Comparison of ENCODE assay signal across 24 cellular contexts in genomic region chr21:32253215-32253641, GRCh38. TPM values are rescaled to one million over a fixed set of nuclear protein-coding genes. Genes with fewer than 3 reads are reported as not detected.
DNase-seq lines count a peak whose midpoint lies in the region; ATAC-seq and TF ChIP-seq lines count a peak whose summit lies in the region.
"Had no signal": no experiment of that assay in that cellular context is flagged by ENCODE, and none has a peak within 500 bp of the region (broad histone marks: within the 10 kb centered on the region; RNA-seq: fewer than 3 reads in every experiment).

No MANE protein-coding gene starts in this region.

- no peaks in the 10 kb centered on the region for H3K9me2 ChIP-seq in SK-N-SH

- H3K27me3 ChIP-seq in AG04450 (ENCODE audit: control insufficient read depth, insufficient read depth, low read length) (peaks cover 3% of the 10 kb centered on the region), SK-N-SH (ENCODE audit: insufficient read depth) (0 out of 2 replicates have a peak, but pooled peaks cover 4% of the 10 kb centered on the region)

- H2AFZ ChIP-seq in SK-N-SH (ENCODE audit: low read depth) = 0 out of 2 replicates have a peak overlapping the region, but pooled peaks have one; percentile 43

- peaks cover 20% of the 10 kb centered on the region for H3F3A ChIP-seq in SK-N-SH (replicated peaks; ENCODE audit: insufficient read depth)

- H3K36me3 Mint-ChIP-seq in mesothelial cell of epicardium = no peaks in the 10 kb centered on the region
- no peaks in the 10 kb centered on the region for H3K36me3 Mint-ChIP-seq in activated CD4-positive, alpha-beta T cell treated with anti-CD3 and anti-CD28 coated beads, Interleukin-2, amount 10 ng/mL, durations not matched to agents 7 days and 5 days (ENCODE audit: low read depth)
- H3K36me3 Mint-ChIP-seq: WTC11 had no signal

- H3K27ac ChIP-seq in AG04450 (ENCODE audit: low read depth, low read length) = no peak overlapping the region
- peak overlapping the region; percentile 46 to 48; a peak in 2 of 4 replicates for H3K27ac ChIP-seq in SK-N-SH (ENCODE audit: low read depth in 2 of 2, low read length in 1 of 2)
- H3K27ac ChIP-seq: A549 had no signal

- ATAC-seq in GM18861 (IDR thresholded peaks at IDR 0.05; ENCODE audit: unreplicated experiment) = no peak
- ATAC-seq: A549, esophagus mucosa, GM12878, left lobe of liver, WTC11 had no signal

- H3K4me1 Mint-ChIP-seq in mesothelial cell of epicardium = peaks cover 42% of the 10 kb centered on the region
- no peaks in the 10 kb centered on the region for H3K4me1 Mint-ChIP-seq in activated CD4-positive, alpha-beta T cell treated with anti-CD3 and anti-CD28 coated beads, Interleukin-2, amount 10 ng/mL, durations not matched to agents 7 days and 5 days

- peak; percentile 18 for DNase-seq in AG04450 (ENCODE audit: low read depth, low spot score)
- DNase-seq in SK-N-SH = peak; percentile 61
- peak; percentile 93 for DNase-seq in fibroblast of the aortic adventitia (ENCODE audit: low read depth)
- no peak for DNase-seq in mesothelial cell of epicardium (ENCODE audit: low spot score in 2 of 2, unreplicated experiment in 2 of 2)
- DNase-seq in NCI-H2081 (lab: John Stamatoyannopoulos, UW) = no peak
- no peak for DNase-seq in stimulated activated CD8-positive, alpha-beta memory T cell treated with anti-CD3 and anti-CD28 coated beads, Interleukin-4, amount 100 ng/mL, for 48 hours
- no peak for DNase-seq in activated CD4-positive, alpha-beta T cell treated with anti-CD3 and anti-CD28 coated beads, Interleukin-2, amount 10 ng/mL, durations not matched to agents 7 days and 5 days
- DNase-seq: activated effector memory CD4-positive, alpha-beta T cell treated with Interleukin-2 at 50 U/mL for 16 hours; anterior cingulate cortex; CD8-positive, alpha-beta memory T cell; Karpas-422; NCI-H1436; NK-92 treated with Interleukin-12 subunit alpha and Interleukin-12 subunit beta, amount 100 ng/mL, for 24 hours; stimulated activated naive CD4-positive, alpha-beta T cell treated with Interleukin-2 at 50 U/mL for 16 hours had no signal

- no peak for TF ChIP-seq CTCF in AG04450 (IDR thresholded peaks at IDR 0.05; ENCODE audit: low read depth, low read length)
- no peak for TF ChIP-seq CTCF in SK-N-SH (IDR thresholded peaks at IDR 0.05)
- TF ChIP-seq CTCF in fibroblast of the aortic adventitia (IDR thresholded peaks at IDR 0.05; ENCODE audit: insufficient read depth, low read length) = no peak
- TF ChIP-seq CTCF in mesothelial cell of epicardium (IDR thresholded peaks at IDR 0.05; ENCODE audit: unreplicated experiment) = no peak

- H3K27ac Mint-ChIP-seq in mesothelial cell of epicardium = peak overlapping the region; percentile 13
- no peak overlapping the region for H3K27ac Mint-ChIP-seq in activated CD4-positive, alpha-beta T cell treated with anti-CD3 and anti-CD28 coated beads, Interleukin-2, amount 10 ng/mL, durations not matched to agents 7 days and 5 days
- H3K27ac Mint-ChIP-seq: WTC11 had no signal

- H4K20me1 ChIP-seq in SK-N-SH (ENCODE audit: insufficient read depth) = no peaks in the 10 kb centered on the region

- POLR2A ChIA-PET in AG04450 (lab: Yijun Ruan, JAX) (interaction anchor here (0.6 kb wide), 1 partner anchor 12 kb away, joined by 4 read pairs; no protein-coding TSS in a partner anchor), SK-N-SH (lab: Yijun Ruan, JAX) (no interaction called here)
- POLR2A ChIA-PET in activated CD4-positive, alpha-beta T cell treated with anti-CD3 and anti-CD28 coated beads, Interleukin-2, amount 10 ng/mL, durations not matched to agents 7 days and 5 days (lab: Charles Lee) = no interaction called here

- peak overlapping the region; percentile 48; the same call in 1 of the 2 replicates for H3K4me2 ChIP-seq in SK-N-SH
- H3K4me2 ChIP-seq: A549 had no signal

- no peaks in the 10 kb centered on the region for H3K79me2 ChIP-seq in SK-N-SH (ENCODE audit: insufficient read depth)

- no peaks in the 10 kb centered on the region for H3K36me3 ChIP-seq in SK-N-SH (replicated peaks in 1 of 2; ENCODE audit: control insufficient read depth in 1 of 2, insufficient read depth in 2 of 2, low read length in 1 of 2)

- H3K4me3 Mint-ChIP-seq in mesothelial cell of epicardium = no peak overlapping the region
- no peak overlapping the region for H3K4me3 Mint-ChIP-seq in activated CD4-positive, alpha-beta T cell treated with anti-CD3 and anti-CD28 coated beads, Interleukin-2, amount 10 ng/mL, durations not matched to agents 7 days and 5 days
- H3K4me3 Mint-ChIP-seq: CD8-positive, alpha-beta memory T cell; WTC11 had no signal

- H3K4me1 ChIP-seq in SK-N-SH (ENCODE audit: control insufficient read depth in 1 of 2, insufficient read depth in 2 of 2, low read depth in 1 of 2, low read length in 1 of 2) = peaks cover 14 to 31% of the 10 kb centered on the region in 2 experiments

- peak; percentile 66 to 69; a peak in 3 of 4 replicates for TF ChIP-seq EP300 in SK-N-SH (IDR thresholded peaks at IDR 0.05; ENCODE audit: borderline replicate concordance in 1 of 2, low read depth in 1 of 2, low read length in 1 of 2)

- CTCF ChIA-PET in AG04450 (lab: Charles Lee) (interaction anchor here (0.6 to 1.5 kb wide), 4 partner anchors 22 to 1212 kb away, joined by 3 to 4 read pairs (median 3); no protein-coding TSS in a partner anchor), SK-N-SH (lab: Yijun Ruan, JAX) (interaction anchor here (0.6 to 1.3 kb wide), 3 partner anchors 132 to 379 kb away, joined by 3 to 9 read pairs (median 3); partner anchors contain the start of gene HUNK)
- CTCF ChIA-PET in activated CD4-positive, alpha-beta T cell treated with anti-CD3 and anti-CD28 coated beads, Interleukin-2, amount 10 ng/mL, durations not matched to agents 7 days and 5 days (lab: Charles Lee) = no interaction called here

- peak; percentile 28 for TF ChIP-seq RAD21 in SK-N-SH (IDR thresholded peaks at IDR 0.05; ENCODE audit: low read length)

- H3K9ac ChIP-seq in SK-N-SH = no peak overlapping the region

- H3K27me3 Mint-ChIP-seq in mesothelial cell of epicardium (ENCODE audit: low read depth) = peaks cover 4% of the 10 kb centered on the region
- H3K27me3 Mint-ChIP-seq in activated CD4-positive, alpha-beta T cell treated with anti-CD3 and anti-CD28 coated beads, Interleukin-2, amount 10 ng/mL, durations not matched to agents 7 days and 5 days = peaks cover 5% of the 10 kb centered on the region

- 54% methylated on average over 7 of the region's 7 CpGs for WGBS in SK-N-SH (ENCODE audit: low lambda C conversion rate)

- H3K9me3 ChIP-seq in AG04450 (ENCODE audit: control insufficient read depth, insufficient read depth, low read length) (no peaks in the 10 kb centered on the region), SK-N-SH (no peaks in the 10 kb centered on the region)
- H3K9me3 ChIP-seq: A549 had no signal

- H3K4me3 ChIP-seq in AG04450 (ENCODE audit: low read depth, low read length) (no peak overlapping the region), SK-N-SH (ENCODE audit: low read depth in 2 of 2, low read length in 1 of 2) (no peak overlapping the region; a peak in 1 of 4 replicates), fibroblast of the aortic adventitia (ENCODE audit: low read depth, low read length) (peak overlapping the region; percentile 38)
- H3K4me3 ChIP-seq: A549, GM12878 had no signal

- no peaks in the 10 kb centered on the region for H3K9me3 Mint-ChIP-seq in mesothelial cell of epicardium
- peaks cover 4% of the 10 kb centered on the region for H3K9me3 Mint-ChIP-seq in activated CD4-positive, alpha-beta T cell treated with anti-CD3 and anti-CD28 coated beads, Interleukin-2, amount 10 ng/mL, durations not matched to agents 7 days and 5 days

TF ChIP-seq in SK-N-SH, 30 proteins besides CTCF, POLR2A, EP300 and RAD21 (continues in another document):
- TF ChIP-seq NFIC (IDR thresholded peaks at IDR 0.05; ENCODE audit: borderline replicate concordance) (peak; percentile 58), FOSL2 (IDR thresholded peaks at IDR 0.05; ENCODE audit: borderline replicate concordance, low read depth) (peak; percentile 40; the same call in 1 of the 2 replicates), MEF2A (IDR thresholded peaks at IDR 0.05; ENCODE audit: borderline replicate concordance, low read depth) (no peak), MXI1 (IDR thresholded peaks at IDR 0.05; ENCODE audit: low read depth, low read length) (0 out of 2 replicates have a peak, but pooled peaks have one; percentile 41), ELF1 (IDR thresholded peaks at IDR 0.05) (no peak), PBX3 (IDR thresholded peaks at IDR 0.05) (peak; percentile 82), RCOR1 (IDR thresholded peaks at IDR 0.05; ENCODE audit: low read length) (no peak)

RNA-seq across cellular contexts. Expression of gene MIS18A, which starts 25.6 kb away (rescaled TPM):
- polyA plus RNA-seq in AG04450 (2011; rRNA removed) (4.7 and 6.3 TPM in 2 replicates), SK-N-SH (2012; rRNA removed) (11.6 and 14.2 TPM in 2 replicates)
- 0.70 and 0.83 TPM in 2 replicates for polyA minus RNA-seq in AG04450 (2011; rRNA and poly(A)+ RNA removed)
- polyA plus RNA-seq in SK-N-SH (2012; cell fraction: cytosol; rRNA removed) = 14.0 and 14.8 TPM in 2 replicates
- 6.9 and 7.4 TPM in 2 replicates for polyA plus RNA-seq in SK-N-SH (2012; cell fraction: nucleus; rRNA removed)
- total RNA-seq in fibroblast of the aortic adventitia (ENCODE audit: low replicate concordance) (13.3 and 18.6 TPM in 2 replicates), mesothelial cell of epicardium (18.9 to 19.8 TPM (median 19.0 TPM) in 3 replicates)
- total RNA-seq in activated CD4-positive, alpha-beta T cell treated with anti-CD3 and anti-CD28 coated beads, Interleukin-2, amount 10 ng/mL, durations not matched to agents 7 days and 5 days = 10 to 100 TPM; 18.6 to 19.6 TPM

RNA-seq across cellular contexts. Expression of gene MRAP, which starts 45.4 kb away (rescaled TPM):
- polyA plus RNA-seq in AG04450 (2011; rRNA removed) (not detected in 2 replicates), SK-N-SH (2012; rRNA removed) (not detected in 2 replicates)
- polyA minus RNA-seq in AG04450 (2011; rRNA and poly(A)+ RNA removed) = not detected in 2 replicates
- polyA plus RNA-seq in SK-N-SH (2012; cell fraction: cytosol; rRNA removed) = not detected in 2 replicates
- polyA plus RNA-seq in SK-N-SH (2012; cell fraction: nucleus; rRNA removed) = not detected in 2 replicates
- total RNA-seq in fibroblast of the aortic adventitia (ENCODE audit: low replicate concordance) (not detected in 2 replicates), mesothelial cell of epicardium (not detected in 3 replicates)
- total RNA-seq in activated CD4-positive, alpha-beta T cell treated with anti-CD3 and anti-CD28 coated beads, Interleukin-2, amount 10 ng/mL, durations not matched to agents 7 days and 5 days = not detected
- total RNA-seq: CD8-positive, alpha-beta memory T cell; dermis microvascular lymphatic vessel endothelial cell; esophagus mucosa; GM12878; H1; T-helper 1 cell treated with Interleukin-12 subunit alpha and Interleukin-12 subunit beta and Interleukin-4 antibody, amounts not matched to agents 30 ng/mL and 1 ng/mL, for 36 hours; ureter; WTC11 had no signal
- polyA plus RNA-seq: A549; CD8-positive, alpha-beta memory T cell; H1 had no signal

Comparison
In these comparisons a context has a peak if more than half of its experiments do, and no peak if none do; other contexts are left out.
1. DNase-seq: peak in AG04450 (single experiment), SK-N-SH (single experiment) and fibroblast of the aortic adventitia (single experiment); none in mesothelial cell of epicardium (0 of 2), NCI-H2081 (0 of 2), stimulated activated CD8-positive, alpha-beta memory T cell treated with anti-CD3 and anti-CD28 coated beads, Interleukin-4, amount 100 ng/mL, for 48 hours (single experiment) and activated CD4-positive, alpha-beta T cell treated with anti-CD3 and anti-CD28 coated beads, Interleukin-2, amount 10 ng/mL, durations not matched to agents 7 days and 5 days (single experiment).